1 cellular context compared by ENCODE assay signal in genomic region chr5:140996055-140996454, GRCh38.
TF ChIP-seq lines count a peak whose summit lies in the region.

No MANE protein-coding gene starts in this region.

TF ChIP-seq in H1, 55 proteins besides CTCF, POLR2A, EP300 and RAD21:
- TF ChIP-seq HDAC6 (IDR thresholded peaks at IDR 0.05; ENCODE audit: low read depth, low read length): no peak
- peak; percentile 68 for TF ChIP-seq YY1 (IDR thresholded peaks at IDR 0.05; ENCODE audit: low read depth, low read length)
